Comparison of ENCODE assay signal across 2 cellular contexts in the genomic region with DNA sequence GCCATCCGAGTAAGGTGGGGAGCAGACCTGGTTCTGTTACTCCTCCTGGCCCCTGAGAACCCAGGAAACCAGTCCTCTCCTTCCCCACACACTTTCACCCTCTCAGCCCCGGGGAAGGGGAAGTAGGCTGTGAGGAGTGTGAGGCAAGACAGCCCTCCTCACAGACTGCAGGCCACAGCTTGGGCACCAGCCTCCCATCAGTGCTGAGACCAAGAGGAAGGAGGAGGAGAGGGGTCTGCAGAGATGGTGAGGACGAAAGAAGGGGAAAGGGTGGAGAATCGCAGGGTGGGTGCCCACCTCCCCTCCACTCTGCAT.
TF ChIP-seq lines count a peak whose summit lies in the region.

No MANE protein-coding gene starts in this region.

TF ChIP-seq in GM23338, 12 proteins besides CTCF, POLR2A, EP300 and RAD21 (continues in another document):
- TF ChIP-seq, protein P1, sequence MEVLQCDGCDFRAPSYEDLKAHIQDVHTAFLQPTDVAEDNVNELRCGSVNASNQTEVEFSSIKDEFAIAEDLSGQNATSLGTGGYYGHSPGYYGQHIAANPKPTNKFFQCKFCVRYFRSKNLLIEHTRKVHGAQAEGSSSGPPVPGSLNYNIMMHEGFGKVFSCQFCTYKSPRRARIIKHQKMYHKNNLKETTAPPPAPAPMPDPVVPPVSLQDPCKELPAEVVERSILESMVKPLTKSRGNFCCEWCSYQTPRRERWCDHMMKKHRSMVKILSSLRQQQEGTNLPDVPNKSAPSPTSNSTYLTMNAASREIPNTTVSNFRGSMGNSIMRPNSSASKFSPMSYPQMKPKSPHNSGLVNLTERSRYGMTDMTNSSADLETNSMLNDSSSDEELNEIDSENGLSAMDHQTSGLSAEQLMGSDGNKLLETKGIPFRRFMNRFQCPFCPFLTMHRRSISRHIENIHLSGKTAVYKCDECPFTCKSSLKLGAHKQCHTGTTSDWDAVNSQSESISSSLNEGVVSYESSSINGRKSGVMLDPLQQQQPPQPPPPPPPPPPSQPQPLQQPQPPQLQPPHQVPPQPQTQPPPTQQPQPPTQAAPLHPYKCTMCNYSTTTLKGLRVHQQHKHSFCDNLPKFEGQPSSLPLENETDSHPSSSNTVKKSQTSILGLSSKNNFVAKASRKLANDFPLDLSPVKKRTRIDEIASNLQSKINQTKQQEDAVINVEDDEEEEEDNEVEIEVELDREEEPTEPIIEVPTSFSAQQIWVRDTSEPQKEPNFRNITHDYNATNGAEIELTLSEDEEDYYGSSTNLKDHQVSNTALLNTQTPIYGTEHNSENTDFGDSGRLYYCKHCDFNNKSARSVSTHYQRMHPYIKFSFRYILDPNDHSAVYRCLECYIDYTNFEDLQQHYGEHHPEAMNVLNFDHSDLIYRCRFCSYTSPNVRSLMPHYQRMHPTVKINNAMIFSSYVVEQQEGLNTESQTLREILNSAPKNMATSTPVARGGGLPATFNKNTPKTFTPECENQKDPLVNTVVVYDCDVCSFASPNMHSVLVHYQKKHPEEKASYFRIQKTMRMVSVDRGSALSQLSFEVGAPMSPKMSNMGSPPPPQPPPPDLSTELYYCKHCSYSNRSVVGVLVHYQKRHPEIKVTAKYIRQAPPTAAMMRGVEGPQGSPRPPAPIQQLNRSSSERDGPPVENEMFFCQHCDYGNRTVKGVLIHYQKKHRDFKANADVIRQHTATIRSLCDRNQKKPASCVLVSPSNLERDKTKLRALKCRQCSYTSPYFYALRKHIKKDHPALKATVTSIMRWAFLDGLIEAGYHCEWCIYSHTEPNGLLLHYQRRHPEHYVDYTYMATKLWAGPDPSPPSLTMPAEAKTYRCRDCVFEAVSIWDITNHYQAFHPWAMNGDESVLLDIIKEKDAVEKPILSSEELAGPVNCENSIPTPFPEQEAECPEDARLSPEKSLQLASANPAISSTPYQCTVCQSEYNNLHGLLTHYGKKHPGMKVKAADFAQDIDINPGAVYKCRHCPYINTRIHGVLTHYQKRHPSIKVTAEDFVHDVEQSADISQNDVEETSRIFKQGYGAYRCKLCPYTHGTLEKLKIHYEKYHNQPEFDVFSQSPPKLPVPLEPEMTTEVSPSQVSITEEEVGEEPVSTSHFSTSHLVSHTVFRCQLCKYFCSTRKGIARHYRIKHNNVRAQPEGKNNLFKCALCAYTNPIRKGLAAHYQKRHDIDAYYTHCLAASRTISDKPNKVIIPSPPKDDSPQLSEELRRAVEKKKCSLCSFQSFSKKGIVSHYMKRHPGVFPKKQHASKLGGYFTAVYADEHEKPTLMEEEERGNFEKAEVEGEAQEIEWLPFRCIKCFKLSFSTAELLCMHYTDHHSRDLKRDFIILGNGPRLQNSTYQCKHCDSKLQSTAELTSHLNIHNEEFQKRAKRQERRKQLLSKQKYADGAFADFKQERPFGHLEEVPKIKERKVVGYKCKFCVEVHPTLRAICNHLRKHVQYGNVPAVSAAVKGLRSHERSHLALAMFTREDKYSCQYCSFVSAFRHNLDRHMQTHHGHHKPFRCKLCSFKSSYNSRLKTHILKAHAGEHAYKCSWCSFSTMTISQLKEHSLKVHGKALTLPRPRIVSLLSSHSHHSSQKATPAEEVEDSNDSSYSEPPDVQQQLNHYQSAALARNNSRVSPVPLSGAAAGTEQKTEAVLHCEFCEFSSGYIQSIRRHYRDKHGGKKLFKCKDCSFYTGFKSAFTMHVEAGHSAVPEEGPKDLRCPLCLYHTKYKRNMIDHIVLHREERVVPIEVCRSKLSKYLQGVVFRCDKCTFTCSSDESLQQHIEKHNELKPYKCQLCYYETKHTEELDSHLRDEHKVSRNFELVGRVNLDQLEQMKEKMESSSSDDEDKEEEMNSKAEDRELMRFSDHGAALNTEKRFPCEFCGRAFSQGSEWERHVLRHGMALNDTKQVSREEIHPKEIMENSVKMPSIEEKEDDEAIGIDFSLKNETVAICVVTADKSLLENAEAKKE (CRISPR knock-in tag; IDR thresholded peaks at IDR 0.05), result no peak
- no peak for TF ChIP-seq EZH2phosphoT487 (IDR thresholded peaks at IDR 0.05; ENCODE audit: unreplicated experiment)
- no peak for TF ChIP-seq POLR2AphosphoS5 (IDR thresholded peaks at IDR 0.05; ENCODE audit: low read depth)
- no peak for TF ChIP-seq ZNF331 (CRISPR knock-in tag; IDR thresholded peaks at IDR 0.05; ENCODE audit: low read depth)
- TF ChIP-seq JUNB (IDR thresholded peaks at IDR 0.05; ENCODE audit: unreplicated experiment), result no peak
- TF ChIP-seq, protein P2, sequence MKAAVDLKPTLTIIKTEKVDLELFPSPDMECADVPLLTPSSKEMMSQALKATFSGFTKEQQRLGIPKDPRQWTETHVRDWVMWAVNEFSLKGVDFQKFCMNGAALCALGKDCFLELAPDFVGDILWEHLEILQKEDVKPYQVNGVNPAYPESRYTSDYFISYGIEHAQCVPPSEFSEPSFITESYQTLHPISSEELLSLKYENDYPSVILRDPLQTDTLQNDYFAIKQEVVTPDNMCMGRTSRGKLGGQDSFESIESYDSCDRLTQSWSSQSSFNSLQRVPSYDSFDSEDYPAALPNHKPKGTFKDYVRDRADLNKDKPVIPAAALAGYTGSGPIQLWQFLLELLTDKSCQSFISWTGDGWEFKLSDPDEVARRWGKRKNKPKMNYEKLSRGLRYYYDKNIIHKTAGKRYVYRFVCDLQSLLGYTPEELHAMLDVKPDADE (IDR thresholded peaks at IDR 0.05), result no peak
- TF ChIP-seq STAT1 (IDR thresholded peaks at IDR 0.05; ENCODE audit: unreplicated experiment), result no peak
- TF ChIP-seq EZH2 (IDR thresholded peaks at IDR 0.05; ENCODE audit: low read depth, unreplicated experiment), result no peak
- no peak for TF ChIP-seq NANOG (IDR thresholded peaks at IDR 0.05; ENCODE audit: borderline replicate concordance)
- TF ChIP-seq CREB1 (CRISPR knock-in tag; IDR thresholded peaks at IDR 0.05; ENCODE audit: low read depth), result no peak
- no peak for TF ChIP-seq ZNF114 (CRISPR knock-in tag; IDR thresholded peaks at IDR 0.05)

TF ChIP-seq in H1, 55 proteins besides CTCF, POLR2A, EP300 and RAD21:
- TF ChIP-seq BCL11A (IDR thresholded peaks at IDR 0.05; ENCODE audit: low read depth in 2 of 2, low read length in 2 of 2), result no peak
TF ChIP-seq in H1: peak in this region for 0.
